Comparison of ENCODE assay signal across 8 cellular contexts in the genomic region with DNA sequence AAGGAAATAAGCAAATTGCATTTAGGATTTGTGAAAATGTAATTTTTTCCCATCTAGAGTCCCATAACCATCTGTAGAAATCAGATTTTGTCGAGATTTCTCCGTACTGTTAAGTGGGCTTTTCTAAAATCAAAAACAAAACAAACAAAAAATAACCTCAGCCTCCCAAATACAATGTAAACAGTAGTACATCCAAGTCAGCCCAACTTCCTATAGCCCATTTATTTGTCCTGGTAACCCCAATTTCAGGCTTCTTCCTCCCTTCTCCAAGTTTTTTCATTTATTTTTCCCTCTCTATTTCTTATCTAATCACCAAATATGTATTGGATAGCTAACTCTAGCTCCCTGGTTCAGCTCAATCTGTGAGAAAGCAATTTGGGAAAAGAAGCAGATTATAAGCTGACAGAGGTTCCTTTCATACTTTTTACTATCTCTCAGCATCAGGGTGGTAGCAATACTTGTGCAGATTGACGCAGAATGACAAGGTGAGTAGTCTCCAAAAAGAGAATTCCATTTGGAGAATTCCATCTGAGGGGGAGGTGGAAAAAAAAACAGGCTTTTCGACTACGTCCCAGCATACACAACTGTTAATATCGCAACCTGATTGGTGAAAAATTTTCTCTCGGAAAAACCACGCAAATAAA.
DNase-seq lines count a peak whose midpoint lies in the region; ATAC-seq, FAIRE-seq and TF ChIP-seq lines count a peak whose summit lies in the region.

No MANE protein-coding gene starts in this region.

- peak; percentile 54 for FAIRE-seq in GM12892 (lab: Jason Lieb, UNC)
- no peak for FAIRE-seq in small intestine (lab: Jason Lieb, UNC)

- H3K9me3 ChIP-seq in A673 (ENCODE audit: low read depth, low read length, poor library complexity, severe bottlenecking) (no peaks in the 10 kb centered on the region), iPS-15b (ENCODE audit: control insufficient read depth, insufficient read depth, low read length) (no peaks in the 10 kb centered on the region), MG63 (no peaks in the 10 kb centered on the region), small intestine (ENCODE audit: control insufficient read depth, low read depth) (no peaks in the 10 kb centered on the region)

- intact Hi-C loops in A673 (cut with micrococcal nuclease; ENCODE audit: unreplicated experiment) = no loop called here

- no peak for TF ChIP-seq CTCF in A673 (conservative IDR thresholded peaks at IDR 0.05; ENCODE audit: low read depth, low read length)

- H3K9me3 Mint-ChIP-seq in activated naive CD4-positive, alpha-beta T cell treated with anti-CD3 and anti-CD28 coated beads, Interleukin-2, amount 50 U/mL, for 72 hours = no peaks in the 10 kb centered on the region

- DNase-seq in A673 (ENCODE audit: low spot score) (no peak), GM12892 (ENCODE audit: insufficient read length) (no peak), MG63 (no peak), NOMO-1 (lab: John Stamatoyannopoulos, UW; ENCODE audit: unreplicated experiment in 2 of 2) (no peak), small intestine (no peak), iPS-NIHi11 (ENCODE audit: low spot score) (no peak)
- DNase-seq in activated naive CD4-positive, alpha-beta T cell treated with anti-CD3 and anti-CD28 coated beads, Interleukin-2, amount 50 U/mL, for 72 hours (ENCODE audit: low spot score in 2 of 2) = no peak

- TF ChIP-seq POLR2A in GM12892 (IDR thresholded peaks at IDR 0.05; ENCODE audit: low read depth, low read length) = no peak

- H3K36me3 Mint-ChIP-seq in activated naive CD4-positive, alpha-beta T cell treated with anti-CD3 and anti-CD28 coated beads, Interleukin-2, amount 50 U/mL, for 72 hours = peaks cover 0 to 9% of the 10 kb centered on the region in 2 donors

- H3K4me1 ChIP-seq in A673 (ENCODE audit: insufficient read depth, low read length, poor library complexity, severe bottlenecking) (peaks cover 24% of the 10 kb centered on the region), iPS-15b (ENCODE audit: control insufficient read depth, insufficient read depth, low read length) (no peaks in the 10 kb centered on the region), small intestine (ENCODE audit: control insufficient read depth in 2 of 2, insufficient read depth in 1 of 2, low read depth in 1 of 2, low read length in 1 of 2) (no peaks in the 10 kb centered on the region)

- no peak for ATAC-seq in activated naive CD4-positive, alpha-beta T cell treated with anti-CD3 and anti-CD28 coated beads, Interleukin-2, amount 50 U/mL, for 72 hours

- BruUV-seq in A673 (replicated peaks; lab: Mats Ljungman, UMichigan) = no TSS peak

- no peaks in the 10 kb centered on the region for H3K27me3 ChIP-seq in A673 (replicated peaks; ENCODE audit: insufficient read depth, low read depth, low read length, poor library complexity)
- H3K27me3 ChIP-seq in iPS-15b (ENCODE audit: control insufficient read depth, insufficient read depth, low read length) = no peaks in the 10 kb centered on the region
- H3K27me3 ChIP-seq in MG63 = no peaks in the 10 kb centered on the region
- H3K27me3 ChIP-seq in small intestine (ENCODE audit: control insufficient read depth in 2 of 2, insufficient read depth in 2 of 2, low read length in 2 of 2) = no peaks in the 10 kb centered on the region

- WGBS in small intestine, 3 donors = 47 to 57% (median 54%) methylated on average over 8 of the region's 8 CpGs

- peak overlapping the region; percentile 90 for H3K9ac ChIP-seq in iPS-15b (ENCODE audit: low read depth, low read length)

- H3K36me3 ChIP-seq in A673 (ENCODE audit: insufficient read depth, low read length, poor library complexity, severe bottlenecking) = no peaks in the 10 kb centered on the region
- H3K36me3 ChIP-seq in iPS-15b (ENCODE audit: control insufficient read depth, insufficient read depth, low read length) = no peaks in the 10 kb centered on the region
- H3K36me3 ChIP-seq in MG63 = no peaks in the 10 kb centered on the region
- no peaks in the 10 kb centered on the region for H3K36me3 ChIP-seq in small intestine (ENCODE audit: control insufficient read depth in 2 of 2, insufficient read depth in 2 of 2, low read length in 2 of 2)

- POLR2A ChIA-PET in A673 (lab: Charles Lee; ENCODE audit: low non-redundant PET) = no interaction called here

- H3K27ac ChIP-seq in A673 (ENCODE audit: low read depth, low read length, poor library complexity, severe bottlenecking) (peak overlapping the region; percentile 90), small intestine (ENCODE audit: low read depth in 1 of 2, low read length in 1 of 2) (peak overlapping the region in 1 of 2 donors; percentile 95)

- CTCF ChIA-PET in A673 (lab: Charles Lee) = no interaction called here

- peak overlapping the region; percentile 99 to 100 for H3K27ac Mint-ChIP-seq in activated naive CD4-positive, alpha-beta T cell treated with anti-CD3 and anti-CD28 coated beads, Interleukin-2, amount 50 U/mL, for 72 hours

- peak overlapping the region; percentile 54 for H3K4me3 ChIP-seq in A673 (ENCODE audit: low read depth, low read length, poor library complexity, severe bottlenecking)
- H3K4me3 ChIP-seq in iPS-15b (ENCODE audit: low read depth, low read length) = peak overlapping the region; percentile 66
- H3K4me3 ChIP-seq in MG63 = no peak overlapping the region
- peak overlapping the region in 1 of 2 donors; percentile 71 for H3K4me3 ChIP-seq in small intestine (ENCODE audit: low read depth in 1 of 2, low read length in 2 of 2)
